ENCODE assay signal across 13 cellular contexts in genomic region chr7:96284838-96285237, GRCh38. TPM values are rescaled to one million over a fixed set of nuclear protein-coding genes. Genes with fewer than 3 reads are reported as not detected.
DNase-seq lines count a peak whose midpoint lies in the region; ATAC-seq, FAIRE-seq and TF ChIP-seq lines count a peak whose summit lies in the region.
"Had no signal": no experiment of that assay in that cellular context is flagged by ENCODE, and none has a peak within 500 bp of the region (broad histone marks: within the 10 kb centered on the region; RNA-seq: fewer than 3 reads in every experiment).

No MANE protein-coding gene starts in this region.

- 0 out of 2 replicates have a peak, but pooled peaks cover 5% of the 10 kb centered on the region for H3F3A ChIP-seq in Loucy (ENCODE audit: low read depth)

- ATAC-seq in activated CD8-positive, alpha-beta memory T cell treated with anti-CD3 and anti-CD28 coated beads, Interleukin-2, amount 10 ng/mL, durations not matched to agents 7 days and 5 days = peak; percentile 30
- ATAC-seq in aorta (ENCODE audit: low FRiP score) = no peak

- H3K9me2 ChIP-seq in Loucy (replicated peaks; ENCODE audit: low read depth, low read length) = no peaks in the 10 kb centered on the region

- TF ChIP-seq POLR2A in suprapubic skin (IDR thresholded peaks at IDR 0.05) = no peak

- H3K27me3 Mint-ChIP-seq in activated CD8-positive, alpha-beta memory T cell treated with anti-CD3 and anti-CD28 coated beads, Interleukin-2, amount 10 ng/mL, durations not matched to agents 7 days and 5 days = no peaks in the 10 kb centered on the region
- H3K27me3 Mint-ChIP-seq: memory B cell had no signal

- 77% methylated on average over 3 of the region's 3 CpGs for WGBS in suprapubic skin
- 83 to 91% methylated on average over 3 of the region's 3 CpGs for WGBS in aorta, 2 donors

- DNase-seq in activated CD8-positive, alpha-beta memory T cell treated with anti-CD3 and anti-CD28 coated beads, Interleukin-2, amount 10 ng/mL, durations not matched to agents 7 days and 5 days = no peak
- DNase-seq in activated CD8-positive, alpha-beta memory T cell treated with anti-CD3 and anti-CD28 coated beads, Interleukin-2, amount 50 U/mL, for 48 hours = no peak
- DNase-seq in osteoblast (ENCODE audit: insufficient read length, low spot score, missing footprints) (peak; percentile 45), suprapubic skin (ENCODE audit: low spot score in 2 of 2) (no peak), urothelium cell line (ENCODE audit: low spot score) (no peak), aorta (no peak)
- DNase-seq: NCI-H1048; OCI-M1; stimulated activated CD8-positive, alpha-beta memory T cell treated with anti-CD3 and anti-CD28 coated beads, Interleukin-4, amount 100 ng/mL, for 48 hours had no signal

- H3K9me3 ChIP-seq in HEK293 (ENCODE audit: control insufficient read depth, insufficient read depth, low read depth, low read length) = no peaks in the 10 kb centered on the region
- H3K9me3 ChIP-seq in Loucy (ENCODE audit: insufficient read depth, low read depth, low read length) = no peaks in the 10 kb centered on the region; the same call in 1 of the 2 replicates
- H3K9me3 ChIP-seq in osteoblast (ENCODE audit: low read depth, low read length) = no peaks in the 10 kb centered on the region
- H3K9me3 ChIP-seq in suprapubic skin = no peaks in the 10 kb centered on the region
- no peaks in the 10 kb centered on the region for H3K9me3 ChIP-seq in aorta (ENCODE audit: control insufficient read depth, low read length)

- H3K79me2 ChIP-seq in Loucy (ENCODE audit: insufficient read depth, low read length) (peaks cover 63% of the 10 kb centered on the region), osteoblast (ENCODE audit: insufficient read depth, low read length) (peaks cover 48% of the 10 kb centered on the region)

- H3K9ac ChIP-seq in Loucy (ENCODE audit: low read depth, low read length, poor library complexity, severe bottlenecking) = no peak overlapping the region

- no peak for FAIRE-seq in urothelium cell line (lab: Jason Lieb, UNC)

- H3K36me3 ChIP-seq in HEK293 (ENCODE audit: control insufficient read depth in 2 of 2, insufficient read depth in 1 of 2, low read length in 2 of 2) (no peaks in the 10 kb centered on the region), Loucy (ENCODE audit: insufficient read depth, low read length) (peaks cover 3% of the 10 kb centered on the region; the same call in 1 of the 2 replicates), osteoblast (ENCODE audit: insufficient read depth, low read length) (no peaks in the 10 kb centered on the region), suprapubic skin (no peaks in the 10 kb centered on the region), aorta (ENCODE audit: control insufficient read depth in 1 of 2, insufficient read depth in 2 of 2, low read length in 1 of 2) (no peaks in the 10 kb centered on the region)

- H3K4me1 ChIP-seq in HEK293 (ENCODE audit: control insufficient read depth, insufficient read depth, low read length) (no peaks in the 10 kb centered on the region), Loucy (ENCODE audit: insufficient read depth, low read length, poor library complexity, severe bottlenecking) (peaks cover 33% of the 10 kb centered on the region), osteoblast (ENCODE audit: insufficient read depth, low read length) (no peaks in the 10 kb centered on the region), suprapubic skin (peaks cover 2% of the 10 kb centered on the region), aorta (ENCODE audit: control insufficient read depth in 1 of 2, insufficient read depth in 2 of 2, low read length in 2 of 2) (no peaks in the 10 kb centered on the region)

- H3K27ac ChIP-seq in HEK293 (ENCODE audit: extremely low read depth, low read depth, low read length) (no peak overlapping the region), osteoblast (ENCODE audit: low read depth, low read length) (no peak overlapping the region), suprapubic skin (no peak overlapping the region), aorta (ENCODE audit: low read depth in 1 of 2, low read length in 2 of 2) (no peak overlapping the region)

- H2AFZ ChIP-seq in Loucy (ENCODE audit: low read length) = no peak overlapping the region
- no peak overlapping the region for H2AFZ ChIP-seq in osteoblast (ENCODE audit: low read length)

- CTCF ChIA-PET in activated CD8-positive, alpha-beta memory T cell treated with anti-CD3 and anti-CD28 coated beads, Interleukin-2, amount 10 ng/mL, durations not matched to agents 7 days and 5 days (lab: Charles Lee) = no interaction called here
- CTCF ChIA-PET in HEK293 (lab: Yijun Ruan, JAX) = no interaction called here

- H4K20me1 ChIP-seq in Loucy (ENCODE audit: insufficient read depth, low read length, poor library complexity, severe bottlenecking) (peaks cover 10% of the 10 kb centered on the region), osteoblast (ENCODE audit: insufficient read depth, low read length) (peaks cover 7% of the 10 kb centered on the region)

- TF ChIP-seq EP300 in suprapubic skin (IDR thresholded peaks at IDR 0.05) = no peak

- no peak overlapping the region for H3K4me3 Mint-ChIP-seq in activated CD8-positive, alpha-beta memory T cell treated with anti-CD3 and anti-CD28 coated beads, Interleukin-2, amount 10 ng/mL, durations not matched to agents 7 days and 5 days
- H3K4me3 Mint-ChIP-seq: memory B cell, WTC11 had no signal

- intact Hi-C loops in aorta (cut with DNase I) = no loop called here

- H3K27me3 ChIP-seq in Loucy (ENCODE audit: insufficient read depth, low read length, poor library complexity, severe bottlenecking) = no peaks in the 10 kb centered on the region
- H3K27me3 ChIP-seq in osteoblast (ENCODE audit: insufficient read depth, low read length) = no peaks in the 10 kb centered on the region
- no peaks in the 10 kb centered on the region for H3K27me3 ChIP-seq in suprapubic skin
- no peaks in the 10 kb centered on the region for H3K27me3 ChIP-seq in aorta (ENCODE audit: control insufficient read depth in 1 of 2, insufficient read depth in 2 of 2, low read length in 1 of 2)

- H3K4me3 ChIP-seq in HEK293 (ENCODE audit: low read depth, low read length) (no peak overlapping the region), Loucy (ENCODE audit: low read length, poor library complexity, severe bottlenecking) (peak overlapping the region; percentile 48), osteoblast (ENCODE audit: insufficient read depth, low read length) (no peak overlapping the region), suprapubic skin (no peak overlapping the region), aorta (ENCODE audit: low read length in 2 of 2) (no peak overlapping the region)

- TF ChIP-seq CTCF in HEK293 (tag by site-specific recombination; IDR thresholded peaks at IDR 0.05) (no peak), Loucy (conservative IDR thresholded peaks at IDR 0.05; ENCODE audit: low read length) (no peak), osteoblast (IDR thresholded peaks at IDR 0.05; ENCODE audit: extremely low read depth, low read depth, low read length) (no peak), suprapubic skin (IDR thresholded peaks at IDR 0.05) (no peak)

- POLR2A ChIA-PET in HEK293 (lab: Yijun Ruan, JAX) = no interaction called here

- no peaks in the 10 kb centered on the region for H3K9me3 Mint-ChIP-seq in activated CD8-positive, alpha-beta memory T cell treated with anti-CD3 and anti-CD28 coated beads, Interleukin-2, amount 10 ng/mL, durations not matched to agents 7 days and 5 days (ENCODE audit: low read depth)

- H3K4me2 ChIP-seq in Loucy (ENCODE audit: low read depth, low read length, poor library complexity, severe bottlenecking) = peak overlapping the region; percentile 64
- H3K4me2 ChIP-seq in osteoblast (ENCODE audit: insufficient read depth, low read length) = no peak overlapping the region

- H3K27ac Mint-ChIP-seq in activated CD8-positive, alpha-beta memory T cell treated with anti-CD3 and anti-CD28 coated beads, Interleukin-2, amount 10 ng/mL, durations not matched to agents 7 days and 5 days = peak overlapping the region; percentile 90

- H3K36me3 Mint-ChIP-seq in activated CD8-positive, alpha-beta memory T cell treated with anti-CD3 and anti-CD28 coated beads, Interleukin-2, amount 10 ng/mL, durations not matched to agents 7 days and 5 days = peaks cover 36% of the 10 kb centered on the region

- H3K4me1 Mint-ChIP-seq in activated CD8-positive, alpha-beta memory T cell treated with anti-CD3 and anti-CD28 coated beads, Interleukin-2, amount 10 ng/mL, durations not matched to agents 7 days and 5 days = peaks cover 25% of the 10 kb centered on the region

TF ChIP-seq in HEK293, 187 proteins besides CTCF, POLR2A, EP300 and RAD21:
- TF ChIP-seq PRDM1 (tag by site-specific recombination; IDR thresholded peaks at IDR 0.05) = peak; percentile 57
- TF ChIP-seq OSR2 (tag by site-specific recombination; IDR thresholded peaks at IDR 0.05) = no peak

RNA-seq across cellular contexts. Expression of gene SLC25A13, which starts 37.1 kb away (rescaled TPM):
- total RNA-seq in activated CD8-positive, alpha-beta memory T cell treated with anti-CD3 and anti-CD28 coated beads, Interleukin-2, amount 10 ng/mL, durations not matched to agents 7 days and 5 days = 10 to 100 TPM in 1 of 2 experiments, 1 to 10 TPM in 1; 7.9 to 10.4 TPM
- total RNA-seq in osteoblast (19.2 and 27.4 TPM in 2 replicates), suprapubic skin (10 to 100 TPM; 35.6 to 55.8 (median 42.5) TPM), aorta (10 to 100 TPM; 18.0 to 29.8 TPM)
- 1 to 10 TPM; 7.7 to 9.5 TPM for polyA plus RNA-seq in aorta
